1 cellular context compared by ENCODE assay signal in the genomic region with DNA sequence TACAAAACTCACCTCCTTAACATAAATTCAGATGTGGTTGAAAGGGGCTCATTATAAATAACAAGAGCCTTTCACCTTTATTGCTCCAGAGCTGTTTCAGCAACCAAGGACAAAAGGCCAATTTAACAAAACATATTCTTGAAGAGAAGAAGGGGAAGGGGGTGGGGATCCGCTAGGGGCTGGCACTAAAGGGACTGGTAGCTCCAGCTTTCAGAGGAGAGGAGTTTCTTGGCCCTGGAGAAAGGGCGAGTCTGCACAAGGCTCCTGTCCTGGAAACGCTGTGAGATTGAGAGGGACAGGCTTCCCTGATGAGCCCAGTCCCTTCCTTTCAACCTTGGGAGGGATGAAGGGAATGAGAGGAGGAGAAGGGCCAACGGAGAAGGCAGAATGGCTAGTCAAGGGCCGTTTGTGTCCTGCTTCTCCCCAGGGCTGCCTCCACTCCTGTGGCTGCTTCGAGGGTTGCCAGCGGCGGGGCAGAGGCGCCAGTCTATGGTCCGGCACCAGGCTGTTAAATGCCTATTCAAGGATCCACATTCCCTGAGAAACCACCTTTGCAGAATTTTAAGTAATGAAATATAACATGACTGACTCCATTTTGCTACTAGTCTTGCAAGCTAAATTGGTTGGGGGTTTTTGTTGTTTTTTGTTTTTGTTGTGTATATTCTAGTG.
TF ChIP-seq lines count a peak whose summit lies in the region.

No MANE protein-coding gene starts in this region.

TF ChIP-seq in HepG2, 621 proteins besides CTCF, POLR2A, EP300 and RAD21:
- TF ChIP-seq ZNF562 (CRISPR knock-in tag; IDR thresholded peaks at IDR 0.05; ENCODE audit: borderline replicate concordance), result no peak
- TF ChIP-seq EEA1 (CRISPR knock-in tag; IDR thresholded peaks at IDR 0.05; ENCODE audit: borderline replicate concordance), result no peak
TF ChIP-seq in HepG2: peak in this region for 0.
